Comparison of ENCODE assay signal across 11 cellular contexts in the genomic region with DNA sequence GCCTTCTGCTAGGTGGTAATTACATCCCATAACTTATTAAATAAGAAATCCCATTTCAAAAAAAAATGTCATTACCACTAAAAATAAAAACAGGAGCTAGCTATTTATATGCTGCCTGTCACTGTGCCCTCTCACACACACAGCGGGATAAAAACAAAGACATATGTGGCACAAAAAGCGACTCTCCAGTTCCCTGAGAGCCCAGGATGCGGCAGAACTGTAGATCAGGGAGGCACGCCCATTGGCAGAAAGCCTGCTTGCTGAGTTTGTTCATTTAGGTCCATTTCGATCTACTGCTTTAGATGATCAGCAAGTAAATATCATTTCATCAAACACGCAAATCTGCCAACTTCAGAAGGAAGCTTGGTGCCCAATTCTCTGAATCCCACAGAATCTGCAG.
"Had no signal": no experiment of that assay in that cellular context is flagged by ENCODE, and none has a peak within 500 bp of the region (broad histone marks: within the 10 kb centered on the region; RNA-seq: fewer than 3 reads in every experiment).

No MANE protein-coding gene starts in this region.

- H3K27me3 Mint-ChIP-seq: stimulated activated memory B cell treated with anti-CD40 and anti-IgM and Interleukin-4, amounts not matched to agents 10 μg/mL and 1 μg/mL and 100 μg/mL, for 72 hours had no signal

- DNase-seq: activated CD4-positive, alpha-beta memory T cell treated with anti-CD3 and anti-CD28 coated beads, Interleukin-2, amount 10 ng/mL, durations not matched to agents 7 days and 5 days; activated CD4-positive, CD25-positive, alpha-beta regulatory T cell treated with anti-CD3 and anti-CD28 coated beads, Interleukin-2, amount 50 U/mL, for 72 hours; activated effector memory CD4-positive, alpha-beta T cell treated with Interleukin-2 at 50 U/mL for 16 hours; activated T-cell treated with anti-CD3 and anti-CD28 coated beads, Interleukin-2, amount 50 U/mL, for 24 hours; islet precursor cell; mammary epithelial cell; naive thymus-derived CD4-positive, alpha-beta T cell; stimulated activated CD4-positive, alpha-beta T cell treated with anti-CD3 and anti-CD28 coated beads, Interleukin-2, amount 100 ng/mL, for 48 hours; T1000 had no signal

- H3K4me3 Mint-ChIP-seq: activated CD4-positive, alpha-beta memory T cell treated with anti-CD3 and anti-CD28 coated beads, Interleukin-2, amount 10 ng/mL, durations not matched to agents 7 days and 5 days; activated naive CD4-positive, alpha-beta T cell treated with anti-CD3 and anti-CD28 coated beads, Interleukin-2, amount 50 U/mL, for 24 hours; activated T-cell treated with anti-CD3 and anti-CD28 coated beads, Interleukin-2, amount 50 U/mL, for 24 hours; naive thymus-derived CD4-positive, alpha-beta T cell; stimulated activated memory B cell treated with anti-CD40 and anti-IgM and Interleukin-4, amounts not matched to agents 10 μg/mL and 1 μg/mL and 100 μg/mL, for 72 hours had no signal

- H3K4me1 Mint-ChIP-seq: activated CD4-positive, alpha-beta memory T cell treated with anti-CD3 and anti-CD28 coated beads, Interleukin-2, amount 10 ng/mL, durations not matched to agents 7 days and 5 days; activated naive CD4-positive, alpha-beta T cell treated with anti-CD3 and anti-CD28 coated beads, Interleukin-2, amount 50 U/mL, for 24 hours; naive thymus-derived CD4-positive, alpha-beta T cell; stimulated activated memory B cell treated with anti-CD40 and anti-IgM and Interleukin-4, amounts not matched to agents 10 μg/mL and 1 μg/mL and 100 μg/mL, for 72 hours had no signal

- H3K27ac Mint-ChIP-seq: activated CD4-positive, alpha-beta memory T cell treated with anti-CD3 and anti-CD28 coated beads, Interleukin-2, amount 10 ng/mL, durations not matched to agents 7 days and 5 days; activated naive CD4-positive, alpha-beta T cell treated with anti-CD3 and anti-CD28 coated beads, Interleukin-2, amount 50 U/mL, for 24 hours; activated T-cell treated with anti-CD3 and anti-CD28 coated beads, Interleukin-2, amount 50 U/mL, for 24 hours; stimulated activated memory B cell treated with anti-CD40 and anti-IgM and Interleukin-4, amounts not matched to agents 10 μg/mL and 1 μg/mL and 100 μg/mL, for 72 hours had no signal
